In the genomic region with DNA sequence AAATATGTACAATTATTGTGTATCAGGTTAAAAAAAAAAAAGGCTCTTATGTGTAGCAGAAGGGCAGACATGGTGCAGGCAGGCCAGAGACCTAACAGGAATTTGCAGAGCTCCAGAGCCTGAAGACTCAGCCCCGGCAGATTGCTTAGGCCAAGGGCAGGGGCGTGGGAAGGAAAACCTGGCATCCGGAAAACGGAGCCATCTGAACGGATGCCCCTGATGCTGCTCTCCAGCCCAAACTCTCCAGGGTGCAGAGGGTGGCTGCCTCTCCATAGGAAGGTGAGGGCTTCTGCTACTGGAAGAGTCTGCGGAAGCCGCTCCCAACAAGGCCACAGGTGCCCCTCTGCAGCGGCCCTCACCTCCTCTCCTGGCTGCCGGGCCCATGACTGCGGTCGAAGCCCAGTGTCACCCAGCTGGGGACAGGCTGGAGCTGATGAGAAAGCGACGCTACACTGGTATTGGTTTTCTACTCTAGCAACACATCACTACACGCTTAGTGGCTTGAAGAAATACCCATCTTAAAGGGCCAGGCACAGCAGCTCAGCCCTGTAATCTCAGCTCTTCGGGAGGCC, we compare ENCODE assay signal across 29 cellular contexts.
"Had no signal": no experiment of that assay in that cellular context is flagged by ENCODE, and none has a peak within 500 bp of the region (broad histone marks: within the 10 kb centered on the region; RNA-seq: fewer than 3 reads in every experiment).

No MANE protein-coding gene starts in this region.

- H3K36me3 Mint-ChIP-seq: activated naive CD4-positive, alpha-beta T cell treated with anti-CD3 and anti-CD28 coated beads, Interleukin-2, amount 10 ng/mL, durations not matched to agents 7 days and 5 days; activated naive CD4-positive, alpha-beta T cell treated with anti-CD3 and anti-CD28 coated beads, Interleukin-2, amount 50 U/mL, for 72 hours; activated naive CD8-positive, alpha-beta T cell treated with anti-CD3 and anti-CD28 coated beads, Interleukin-2, amount 10 ng/mL, durations not matched to agents 7 days and 5 days; brain had no signal

- H3K27ac ChIP-seq: ascending aorta, breast epithelium, cardiac muscle cell, coronary artery, dorsolateral prefrontal cortex had no signal

- DNase-seq: activated CD4-positive, alpha-beta memory T cell treated with anti-CD3 and anti-CD28 coated beads, Interleukin-2, amount 10 ng/mL, durations not matched to agents 7 days and 5 days; activated CD4-positive, alpha-beta T cell treated with anti-CD3 and anti-CD28 coated beads for 1 hour; activated CD4-positive, alpha-beta T cell treated with anti-CD3 and anti-CD28 coated beads for 4 hours; activated CD4-positive, alpha-beta T cell treated with anti-CD3 and anti-CD28 coated beads, Interleukin-2, amount 10 ng/mL, durations not matched to agents 7 days and 5 days; activated CD4-positive, alpha-beta T cell treated with anti-CD3 and anti-CD28 coated beads, Interleukin-2, amount 50 U/mL, for 4 hours; activated CD8-positive, alpha-beta memory T cell treated with anti-CD3 and anti-CD28 coated beads, Interleukin-2, amount 50 U/mL, for 48 hours; activated gamma-delta T cell; activated naive CD4-positive, alpha-beta T cell; activated naive CD4-positive, alpha-beta T cell treated with anti-CD3 and anti-CD28 coated beads, Interleukin-2, amount 10 ng/mL, durations not matched to agents 7 days and 5 days; activated naive CD8-positive, alpha-beta T cell treated with anti-CD3 and anti-CD28 coated beads, Interleukin-2, amount 10 ng/mL, durations not matched to agents 7 days and 5 days; activated T-cell treated with anti-CD3 and anti-CD28 coated beads for 4 hours; activated T-cell treated with anti-CD3 and anti-CD28 coated beads, Interleukin-2, amount 50 U/mL, for 24 hours; activated T-cell treated with anti-CD3 and anti-CD28 coated beads, Interleukin-2, amount 50 U/mL, for 72 hours; central memory CD4-positive, alpha-beta T cell; cerebellar nuclear complex; dorsolateral prefrontal cortex; effector memory CD4-positive, alpha-beta T cell; endodermal cell; foreskin fibroblast; head of caudate nucleus; T-helper 2 cell had no signal

- H3K27ac Mint-ChIP-seq: activated CD4-positive, alpha-beta memory T cell treated with anti-CD3 and anti-CD28 coated beads, Interleukin-2, amount 10 ng/mL, durations not matched to agents 7 days and 5 days; activated CD4-positive, alpha-beta T cell treated with anti-CD3 and anti-CD28 coated beads, Interleukin-2, amount 10 ng/mL, durations not matched to agents 7 days and 5 days; activated naive CD4-positive, alpha-beta T cell treated with anti-CD3 and anti-CD28 coated beads, Interleukin-2, amount 10 ng/mL, durations not matched to agents 7 days and 5 days; activated naive CD8-positive, alpha-beta T cell treated with anti-CD3 and anti-CD28 coated beads, Interleukin-2, amount 10 ng/mL, durations not matched to agents 7 days and 5 days; activated T-cell treated with anti-CD3 and anti-CD28 coated beads, Interleukin-2, amount 50 U/mL, for 24 hours; activated T-cell treated with anti-CD3 and anti-CD28 coated beads, Interleukin-2, amount 50 U/mL, for 72 hours; brain; dendritic cell treated with granulocyte-macrophage colony-stimulating factor and Interleukin-4, amounts not matched to agents 40 ng/mL and 50 ng/mL, for 4 days; endodermal cell had no signal

- H3K27me3 ChIP-seq: ascending aorta, breast epithelium, cardiac muscle cell, dorsolateral prefrontal cortex had no signal

- H3K36me3 ChIP-seq: ascending aorta, breast epithelium, cardiac muscle cell had no signal

- H3K9me3 ChIP-seq: ascending aorta, breast epithelium had no signal

- H3K4me1 ChIP-seq: ascending aorta, breast epithelium had no signal

- ATAC-seq: activated naive CD4-positive, alpha-beta T cell treated with anti-CD3 and anti-CD28 coated beads, Interleukin-2, amount 50 U/mL, for 72 hours; activated T-cell treated with anti-CD3 and anti-CD28 coated beads, Interleukin-2, amount 50 U/mL, for 72 hours; esophagus mucosa had no signal

- H3K9me3 Mint-ChIP-seq: activated CD4-positive, alpha-beta memory T cell treated with anti-CD3 and anti-CD28 coated beads, Interleukin-2, amount 10 ng/mL, durations not matched to agents 7 days and 5 days; activated CD4-positive, alpha-beta T cell treated with anti-CD3 and anti-CD28 coated beads, Interleukin-2, amount 10 ng/mL, durations not matched to agents 7 days and 5 days; activated naive CD4-positive, alpha-beta T cell treated with anti-CD3 and anti-CD28 coated beads, Interleukin-2, amount 10 ng/mL, durations not matched to agents 7 days and 5 days; activated naive CD4-positive, alpha-beta T cell treated with anti-CD3 and anti-CD28 coated beads, Interleukin-2, amount 50 U/mL, for 72 hours; activated naive CD8-positive, alpha-beta T cell treated with anti-CD3 and anti-CD28 coated beads, Interleukin-2, amount 10 ng/mL, durations not matched to agents 7 days and 5 days; activated T-cell treated with anti-CD3 and anti-CD28 coated beads, Interleukin-2, amount 50 U/mL, for 24 hours; activated T-cell treated with anti-CD3 and anti-CD28 coated beads, Interleukin-2, amount 50 U/mL, for 72 hours; brain; dendritic cell treated with granulocyte-macrophage colony-stimulating factor and Interleukin-4, amounts not matched to agents 40 ng/mL and 50 ng/mL, for 4 days; endodermal cell had no signal

- H3K4me1 Mint-ChIP-seq: activated CD4-positive, alpha-beta memory T cell treated with anti-CD3 and anti-CD28 coated beads, Interleukin-2, amount 10 ng/mL, durations not matched to agents 7 days and 5 days; activated naive CD4-positive, alpha-beta T cell treated with anti-CD3 and anti-CD28 coated beads, Interleukin-2, amount 10 ng/mL, durations not matched to agents 7 days and 5 days; activated naive CD8-positive, alpha-beta T cell treated with anti-CD3 and anti-CD28 coated beads, Interleukin-2, amount 10 ng/mL, durations not matched to agents 7 days and 5 days; brain; endodermal cell had no signal

- H3K4me3 ChIP-seq: ascending aorta, breast epithelium, cardiac muscle cell, coronary artery, dorsolateral prefrontal cortex had no signal

- H3K4me3 Mint-ChIP-seq: activated CD4-positive, alpha-beta memory T cell treated with anti-CD3 and anti-CD28 coated beads, Interleukin-2, amount 10 ng/mL, durations not matched to agents 7 days and 5 days; activated CD4-positive, alpha-beta T cell treated with anti-CD3 and anti-CD28 coated beads, Interleukin-2, amount 10 ng/mL, durations not matched to agents 7 days and 5 days; activated naive CD4-positive, alpha-beta T cell treated with anti-CD3 and anti-CD28 coated beads, Interleukin-2, amount 10 ng/mL, durations not matched to agents 7 days and 5 days; activated naive CD8-positive, alpha-beta T cell treated with anti-CD3 and anti-CD28 coated beads, Interleukin-2, amount 10 ng/mL, durations not matched to agents 7 days and 5 days; activated T-cell treated with anti-CD3 and anti-CD28 coated beads, Interleukin-2, amount 50 U/mL, for 24 hours; activated T-cell treated with anti-CD3 and anti-CD28 coated beads, Interleukin-2, amount 50 U/mL, for 72 hours; brain; dendritic cell treated with granulocyte-macrophage colony-stimulating factor and Interleukin-4, amounts not matched to agents 40 ng/mL and 50 ng/mL, for 4 days; endodermal cell had no signal

- H3K27me3 Mint-ChIP-seq: activated CD4-positive, alpha-beta memory T cell treated with anti-CD3 and anti-CD28 coated beads, Interleukin-2, amount 10 ng/mL, durations not matched to agents 7 days and 5 days; activated CD4-positive, alpha-beta T cell treated with anti-CD3 and anti-CD28 coated beads, Interleukin-2, amount 10 ng/mL, durations not matched to agents 7 days and 5 days; activated naive CD4-positive, alpha-beta T cell treated with anti-CD3 and anti-CD28 coated beads, Interleukin-2, amount 10 ng/mL, durations not matched to agents 7 days and 5 days; activated naive CD8-positive, alpha-beta T cell treated with anti-CD3 and anti-CD28 coated beads, Interleukin-2, amount 10 ng/mL, durations not matched to agents 7 days and 5 days; activated T-cell treated with anti-CD3 and anti-CD28 coated beads, Interleukin-2, amount 50 U/mL, for 24 hours; brain; dendritic cell treated with granulocyte-macrophage colony-stimulating factor and Interleukin-4, amounts not matched to agents 40 ng/mL and 50 ng/mL, for 4 days had no signal
